ENCODE assay signal across 21 cellular contexts in the genomic region with DNA sequence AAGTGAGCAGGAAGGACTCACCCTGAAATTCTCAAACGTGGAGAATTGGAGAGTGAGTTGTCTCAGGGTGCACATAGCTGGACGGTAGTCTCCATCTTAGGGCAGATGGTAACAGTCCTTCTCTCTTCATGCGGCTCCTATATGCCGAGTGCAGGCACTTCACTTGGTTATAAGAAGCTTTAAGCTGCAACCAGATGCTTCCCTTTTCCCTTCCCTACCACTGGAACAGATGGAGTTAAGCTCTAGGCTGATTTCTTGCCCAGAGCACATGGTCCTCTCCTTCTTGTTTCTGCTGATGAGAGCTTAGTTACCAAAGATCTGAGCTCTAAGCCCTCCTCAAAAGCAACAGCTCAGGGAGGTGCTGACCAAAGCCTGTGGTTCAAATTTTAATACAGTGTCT.
"Had no signal": no experiment of that assay in that cellular context is flagged by ENCODE, and none has a peak within 500 bp of the region (broad histone marks: within the 10 kb centered on the region; RNA-seq: fewer than 3 reads in every experiment).

No MANE protein-coding gene starts in this region.

- H3K36me3 ChIP-seq: gastroesophageal sphincter, heart left ventricle, neutrophil, right lobe of liver, thoracic aorta, tibial nerve, upper lobe of right lung, uterus had no signal

- H3K79me2 ChIP-seq: hepatocyte, parathyroid adenoma had no signal

- H2AFZ ChIP-seq: hepatocyte, parathyroid adenoma had no signal

- H3K4me3 ChIP-seq: gastroesophageal sphincter, heart left ventricle, hepatocyte, lung, right lobe of liver, thoracic aorta, tibial nerve, upper lobe of right lung, uterus had no signal

- DNase-seq: cortex of kidney; effector memory CD8-positive, alpha-beta T cell; erythroblast; foreskin fibroblast; heart left ventricle; kidney; natural killer cell; right lobe of liver; small intestine; stimulated activated CD4-positive, alpha-beta T cell treated with anti-CD3 and anti-CD28 coated beads, Interleukin-15, amount 100 ng/mL, for 24 hours; stimulated activated CD4-positive, alpha-beta T cell treated with anti-CD3 and anti-CD28 coated beads, Interleukin-2, amount 100 ng/mL, for 48 hours; stimulated activated naive B cell treated with anti-CD40 and anti-IgM and Interleukin-4, amounts not matched to agents 10 μg/mL and 1 μg/mL and 100 μg/mL, for 72 hours; upper lobe of right lung; uterus had no signal

- H3K4me1 ChIP-seq: gastroesophageal sphincter, heart left ventricle, tibial nerve, upper lobe of right lung, uterus had no signal

- H3K27ac ChIP-seq: gastroesophageal sphincter, heart left ventricle, hepatocyte, neutrophil, parathyroid adenoma, right lobe of liver, thoracic aorta, tibial nerve, upper lobe of right lung, uterus had no signal

- H3K9me3 ChIP-seq: gastroesophageal sphincter, heart left ventricle, neutrophil, right lobe of liver, thoracic aorta, tibial nerve, upper lobe of right lung, uterus had no signal

- H3K4me2 ChIP-seq: hepatocyte had no signal

- H3K27me3 ChIP-seq: gastroesophageal sphincter, heart left ventricle, hepatocyte, neutrophil, right lobe of liver, tibial nerve, upper lobe of right lung, uterus had no signal
